9 cellular contexts compared by ENCODE assay signal in genomic region chr22:39528080-39528661, GRCh38. TPM values are rescaled to one million over a fixed set of nuclear protein-coding genes. Genes with fewer than 3 reads are reported as not detected.
DNase-seq lines count a peak whose midpoint lies in the region; FAIRE-seq and TF ChIP-seq lines count a peak whose summit lies in the region.
"Had no signal": no experiment of that assay in that cellular context is flagged by ENCODE, and none has a peak within 500 bp of the region (broad histone marks: within the 10 kb centered on the region; RNA-seq: fewer than 3 reads in every experiment).

No MANE protein-coding gene starts in this region.

- H3K36me3 ChIP-seq in astrocyte (ENCODE audit: insufficient read depth, low read length) (peaks cover 20% of the 10 kb centered on the region), parathyroid adenoma (ENCODE audit: control insufficient read depth, insufficient read depth, low read length) (no peaks in the 10 kb centered on the region), H7 (replicated peaks; ENCODE audit: control insufficient read depth, insufficient read depth, low read length) (peaks cover 23% of the 10 kb centered on the region)

- H3K4me1 ChIP-seq in astrocyte (ENCODE audit: insufficient read depth, low read length) = peaks cover 29% of the 10 kb centered on the region
- peaks cover 32% of the 10 kb centered on the region for H3K4me1 ChIP-seq in parathyroid adenoma

- no peak for FAIRE-seq in astrocyte (lab: Jason Lieb, UNC)
- FAIRE-seq: TTC549 had no signal

- H3K27me3 ChIP-seq in astrocyte (ENCODE audit: insufficient read depth, low read length) (no peaks in the 10 kb centered on the region), parathyroid adenoma (ENCODE audit: control insufficient read depth, insufficient read depth, low read length) (no peaks in the 10 kb centered on the region), H7 (ENCODE audit: control insufficient read depth, insufficient read depth, low read length) (no peaks in the 10 kb centered on the region)

- H3K4me3 ChIP-seq in astrocyte (ENCODE audit: insufficient read depth, low read depth, low read length) = no peak overlapping the region
- peak overlapping the region; percentile 45 for H3K4me3 ChIP-seq in parathyroid adenoma (ENCODE audit: low read depth, low read length)
- no peak overlapping the region for H3K4me3 ChIP-seq in H7 (ENCODE audit: insufficient read depth, low read depth, low read length)

- H3K9ac ChIP-seq in astrocyte (ENCODE audit: low read length) (no peak overlapping the region), parathyroid adenoma (no peak overlapping the region)

- peaks cover 84% of the 10 kb centered on the region for H4K20me1 ChIP-seq in astrocyte (ENCODE audit: insufficient read depth, low read length)

- no peaks in the 10 kb centered on the region for H3K9me3 Mint-ChIP-seq in astrocyte (ENCODE audit: unreplicated experiment)

- no peaks in the 10 kb centered on the region for H3K9me3 ChIP-seq in astrocyte (ENCODE audit: insufficient read depth, low read depth, low read length)
- no peaks in the 10 kb centered on the region for H3K9me3 ChIP-seq in parathyroid adenoma (ENCODE audit: control insufficient read depth, low read length)

- H3K4me1 Mint-ChIP-seq in astrocyte (ENCODE audit: low read depth, unreplicated experiment) = peaks cover 29% of the 10 kb centered on the region

- H2AFZ ChIP-seq in astrocyte (ENCODE audit: low read depth, low read length) = no peak overlapping the region
- H2AFZ ChIP-seq in parathyroid adenoma = peak overlapping the region; percentile 19

- peak overlapping the region; percentile 47 for H3K4me3 Mint-ChIP-seq in astrocyte (ENCODE audit: unreplicated experiment)

- H3K27ac Mint-ChIP-seq in astrocyte (ENCODE audit: unreplicated experiment) = no peak overlapping the region

- H3K4me2 ChIP-seq in astrocyte (ENCODE audit: low read length) (peak overlapping the region; percentile 66), parathyroid adenoma (ENCODE audit: low read length) (peak overlapping the region; percentile 44)

- no peak for TF ChIP-seq CTCF in astrocyte (IDR thresholded peaks at IDR 0.05; ENCODE audit: insufficient read depth, low read depth, low read length)
- no peak for TF ChIP-seq CTCF in parathyroid adenoma (IDR thresholded peaks at IDR 0.05)

- DNase-seq in EH (ENCODE audit: low read depth) (peak; percentile 36), NCI-H1436 (lab: John Stamatoyannopoulos, UW) (peak; percentile 83), astrocyte (ENCODE audit: low read depth) (no peak), H7 (no peak), NCI-H1048 (lab: John Stamatoyannopoulos, UW) (no peak)
- DNase-seq in activated CD8-positive, alpha-beta memory T cell treated with anti-CD3 and anti-CD28 coated beads for 24 hours = no peak
- no peak for DNase-seq in activated effector memory CD4-positive, alpha-beta T cell treated with Interleukin-2 at 50 U/mL for 16 hours

- H3K36me3 Mint-ChIP-seq in astrocyte (ENCODE audit: low read depth, unreplicated experiment) = peaks cover 21% of the 10 kb centered on the region

- no peak overlapping the region for H3K27ac ChIP-seq in astrocyte (ENCODE audit: low read depth, low read length)
- peak overlapping the region; percentile 90 for H3K27ac ChIP-seq in parathyroid adenoma

- peaks cover 67% of the 10 kb centered on the region for H3K79me2 ChIP-seq in astrocyte (ENCODE audit: insufficient read depth, low read length)
- H3K79me2 ChIP-seq in parathyroid adenoma = peaks cover 5% of the 10 kb centered on the region

- H3K27me3 Mint-ChIP-seq in astrocyte (ENCODE audit: low read depth, unreplicated experiment) = no peaks in the 10 kb centered on the region

RNA-seq across cellular contexts. Expression of gene RPS19BP1, which starts 4.4 kb away (rescaled TPM):
- total RNA-seq in astrocyte = 45.5 and 58.7 TPM in 2 replicates
- 154 and 210 TPM in 2 replicates for total RNA-seq in H7 (2014; rRNA removed; shearing (Covaris generic))

RNA-seq across cellular contexts. Expression of gene ATF4, which starts 7.8 kb away (rescaled TPM):
- 502 and 508 TPM in 2 replicates for total RNA-seq in astrocyte
- total RNA-seq in H7 (2014; rRNA removed; shearing (Covaris generic)) = 466 and 503 TPM in 2 replicates

RNA-seq across cellular contexts. Expression of gene MIEF1, which starts 26.1 kb away (rescaled TPM):
- 34.2 and 35.6 TPM in 2 replicates for total RNA-seq in astrocyte
- 26.4 and 28.3 TPM in 2 replicates for total RNA-seq in H7 (2014; rRNA removed; shearing (Covaris generic))

RNA-seq across cellular contexts. Expression of gene CACNA1I, which starts 42.4 kb away (rescaled TPM):
- 0.11 and 0.17 TPM in 2 replicates for total RNA-seq in astrocyte
- total RNA-seq in H7 (2014; rRNA removed; shearing (Covaris generic)) = 0.31 and 0.55 TPM in 2 replicates

Comparison
In these comparisons a context has a peak if more than half of its experiments do, and no peak if none do; other contexts are left out.
1. DNase-seq: peak in EH (single experiment) and NCI-H1436 (single experiment); none in astrocyte (single experiment), H7 (single experiment), activated CD8-positive, alpha-beta memory T cell treated with anti-CD3 and anti-CD28 coated beads for 24 hours (single experiment), activated effector memory CD4-positive, alpha-beta T cell treated with Interleukin-2 at 50 U/mL for 16 hours (single experiment) and NCI-H1048 (single experiment).